Comparison of ENCODE assay signal across 8 cellular contexts in genomic region chr17:21127508-21128077, GRCh38. TPM values are rescaled to one million over a fixed set of nuclear protein-coding genes. Genes with fewer than 3 reads are reported as not detected.
DNase-seq lines count a peak whose midpoint lies in the region; TF ChIP-seq lines count a peak whose summit lies in the region.

No MANE protein-coding gene starts in this region.

- 8% methylated on average over 9 of the region's 9 CpGs for WGBS in prostate gland

- intact Hi-C loops in prostate gland (cut with DNase I), result loop anchor here (2.0 to 10.0 kb wide), 4 partner anchors 85 to 385 kb away; no protein-coding TSS in a partner anchor

- H3K9me3 ChIP-seq in SJCRH30 (replicated peaks) (no peaks in the 10 kb centered on the region), prostate gland (no peaks in the 10 kb centered on the region)

- H3K36me3 ChIP-seq in SJCRH30 (no peaks in the 10 kb centered on the region), prostate gland (no peaks in the 10 kb centered on the region)

- TF ChIP-seq CTCF in GM12865 (IDR thresholded peaks at IDR 0.05; ENCODE audit: insufficient read depth, low read depth, low read length, missing control alignments) (no peak), prostate gland (IDR thresholded peaks at IDR 0.05) (no peak)

- H3K4me3 ChIP-seq in GM12865 (ENCODE audit: low read depth, low read length) (peak overlapping the region; percentile 89), SJCRH30 (peak overlapping the region; percentile 83), prostate gland (peak overlapping the region; percentile 67 to 72)

- H3K27me3 ChIP-seq in SJCRH30 (no peaks in the 10 kb centered on the region), prostate gland (replicated peaks; ENCODE audit: insufficient read depth) (no peaks in the 10 kb centered on the region)

- DNase-seq in GM12865 (ENCODE audit: low read depth) (no peak), SJCRH30 (no peak), fibroblast of gingiva (ENCODE audit: low read depth) (peak; percentile 10), prostate gland (ENCODE audit: low spot score) (no peak), amygdala (lab: John Stamatoyannopoulos, UW) (no peak), NCI-H1092 treated with DMSO at 0.1 percent for 48 hours (lab: John Stamatoyannopoulos, UW) (no peak), GOT3 (lab: John Stamatoyannopoulos, UW) (no peak), DMS114 treated with DMSO at 0.1 percent for 48 hours (lab: John Stamatoyannopoulos, UW; ENCODE audit: unreplicated experiment) (no peak)

- H3K4me1 ChIP-seq in SJCRH30, result peaks cover 4% of the 10 kb centered on the region
- H3K4me1 ChIP-seq in prostate gland (replicated peaks), result no peaks in the 10 kb centered on the region

- no peak overlapping the region; the same call in 1 of the 2 replicates for H3K27ac ChIP-seq in SJCRH30
- peak overlapping the region; percentile 91 to 93 for H3K27ac ChIP-seq in prostate gland

- no peak for TF ChIP-seq POLR2A in prostate gland (IDR thresholded peaks at IDR 0.05)

RNA-seq across cellular contexts. Expression of gene DHRS7B, which starts 0.8 kb away (rescaled TPM):
- total RNA-seq in SJCRH30 (2014; rRNA removed; shearing (Covaris generic)), result 16.7 and 20.8 TPM in 2 replicates
- 10 to 100 TPM; 52.1 to 67.5 TPM for total RNA-seq in prostate gland
